Comparison of ENCODE assay signal across 24 cellular contexts in the genomic region with DNA sequence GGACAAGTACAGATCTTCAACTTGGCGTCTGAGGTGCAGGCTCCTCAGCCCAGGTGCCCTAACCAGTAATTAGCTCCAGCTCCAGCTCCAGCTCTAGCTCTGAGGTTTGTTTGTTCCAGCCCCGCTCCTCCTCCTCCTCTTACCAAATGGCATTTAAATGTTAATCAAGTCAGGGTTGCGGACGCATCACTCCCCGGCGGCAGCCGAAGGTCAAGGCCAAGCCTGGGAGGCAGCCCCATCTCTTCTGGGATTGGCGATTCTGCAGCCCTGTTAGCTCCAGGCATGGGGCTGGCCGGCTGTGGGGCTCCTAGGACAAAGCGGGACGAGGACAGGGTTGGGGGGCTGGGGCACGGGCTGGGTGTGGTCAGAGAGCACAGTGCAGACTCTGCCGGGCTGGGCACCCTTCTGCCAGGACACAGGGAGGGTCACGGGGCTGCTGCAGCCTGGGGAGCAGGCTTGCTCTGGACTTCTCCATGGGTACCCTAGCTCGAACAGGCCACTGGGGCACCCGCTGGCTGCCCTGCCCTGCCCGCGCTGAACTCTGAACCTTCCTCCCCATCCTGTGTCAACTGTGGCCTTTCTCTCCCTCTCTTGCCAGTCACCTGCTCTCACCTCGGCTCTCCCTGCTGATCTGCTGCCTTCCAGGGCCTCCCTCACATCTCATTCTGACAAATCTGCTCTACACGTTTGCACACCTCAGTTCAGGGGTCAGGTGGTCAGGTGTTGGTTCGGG.
DNase-seq lines count a peak whose midpoint lies in the region; ATAC-seq and TF ChIP-seq lines count a peak whose summit lies in the region.
"Had no signal": no experiment of that assay in that cellular context is flagged by ENCODE, and none has a peak within 500 bp of the region (broad histone marks: within the 10 kb centered on the region; RNA-seq: fewer than 3 reads in every experiment).

No MANE protein-coding gene starts in this region.

- H3K27me3 ChIP-seq in NT2/D1 (ENCODE audit: insufficient read depth, insufficient read length) (peaks cover 87% of the 10 kb centered on the region), iPS-18a (ENCODE audit: control insufficient read depth, insufficient read depth, low read length) (peaks cover 62% of the 10 kb centered on the region)
- H3K27me3 ChIP-seq: gastrocnemius medialis, SJCRH30 had no signal

- DNase-seq in NCI-H1105 treated with DMSO at 0.1 percent for 48 hours (lab: John Stamatoyannopoulos, UW) = peak; percentile 7
- DNase-seq in NCI-H1105 (lab: John Stamatoyannopoulos, UW) = no peak
- DNase-seq in NT2/D1 (ENCODE audit: low read depth, low spot score) = peak; percentile 77
- DNase-seq in progenitor cell of endocrine pancreas (ENCODE audit: low spot score, unreplicated experiment) = no peak
- DNase-seq in chondrocyte (ENCODE audit: low spot score) = no peak
- no peak for DNase-seq in GM20000 (ENCODE audit: low spot score)
- DNase-seq: activated CD4-positive, alpha-beta memory T cell treated with anti-CD3 and anti-CD28 coated beads, Interleukin-2, amount 10 ng/mL, durations not matched to agents 7 days and 5 days; activated naive CD4-positive, alpha-beta T cell; central memory CD4-positive, alpha-beta T cell; EL; gastrocnemius medialis; immature natural killer cell; lower lobe of right lung; PC-9; SJCRH30; T-helper 2 cell; tibial artery; WERI-Rb-1 had no signal

- no peaks in the 10 kb centered on the region for H3K36me3 Mint-ChIP-seq in progenitor cell of endocrine pancreas (ENCODE audit: insufficient read depth)
- H3K36me3 Mint-ChIP-seq in stimulated activated memory B cell treated with anti-CD40 and anti-IgM and Interleukin-4, amounts not matched to agents 10 μg/mL and 1 μg/mL and 100 μg/mL, for 72 hours = no peaks in the 10 kb centered on the region
- H3K36me3 Mint-ChIP-seq in chondrocyte (ENCODE audit: low read depth) = peaks cover 1% of the 10 kb centered on the region
- H3K36me3 Mint-ChIP-seq: immature natural killer cell; stimulated activated effector memory CD8-positive, alpha-beta T cell treated with anti-CD3 and anti-CD28 coated beads, Interleukin-12 subunit alpha, Interleukin-12 subunit beta, amount 100 ng/mL, for 72 hours had no signal

- no peak overlapping the region for H3K27ac Mint-ChIP-seq in progenitor cell of endocrine pancreas
- no peak overlapping the region for H3K27ac Mint-ChIP-seq in stimulated activated memory B cell treated with anti-CD40 and anti-IgM and Interleukin-4, amounts not matched to agents 10 μg/mL and 1 μg/mL and 100 μg/mL, for 72 hours
- H3K27ac Mint-ChIP-seq in chondrocyte (ENCODE audit: unreplicated experiment) = no peak overlapping the region
- H3K27ac Mint-ChIP-seq: activated CD4-positive, alpha-beta memory T cell treated with anti-CD3 and anti-CD28 coated beads, Interleukin-2, amount 10 ng/mL, durations not matched to agents 7 days and 5 days; B cell; immature natural killer cell; stimulated activated effector memory CD8-positive, alpha-beta T cell treated with anti-CD3 and anti-CD28 coated beads, Interleukin-12 subunit alpha, Interleukin-12 subunit beta, amount 100 ng/mL, for 72 hours had no signal

- H3K27ac ChIP-seq in iPS-18a (ENCODE audit: low read length) = no peak overlapping the region
- H3K27ac ChIP-seq: 22Rv1, gastrocnemius medialis, lower lobe of right lung, PC-9, SJCRH30, tibial artery, WERI-Rb-1 had no signal

- ATAC-seq in stimulated activated memory B cell treated with anti-CD40 and anti-IgM and Interleukin-4, amounts not matched to agents 10 μg/mL and 1 μg/mL and 100 μg/mL, for 72 hours = no peak
- ATAC-seq: gastrocnemius medialis; sciatic nerve; stimulated activated effector memory CD8-positive, alpha-beta T cell treated with anti-CD3 and anti-CD28 coated beads, Interleukin-12 subunit alpha, Interleukin-12 subunit beta, amount 100 ng/mL, for 72 hours had no signal

- H3K36me3 ChIP-seq in NT2/D1 (ENCODE audit: insufficient read depth, insufficient read length, low read length) (no peaks in the 10 kb centered on the region), iPS-18a (ENCODE audit: control insufficient read depth, low read depth, low read length) (no peaks in the 10 kb centered on the region)
- H3K36me3 ChIP-seq: gastrocnemius medialis, lower lobe of right lung, SJCRH30, tibial artery, WERI-Rb-1 had no signal

- H3K9ac ChIP-seq in NT2/D1 (ENCODE audit: insufficient read length, low read depth) = no peak overlapping the region
- H3K9ac ChIP-seq in iPS-18a (ENCODE audit: low read length) = no peak overlapping the region

- H3K27me3 Mint-ChIP-seq in progenitor cell of endocrine pancreas = peaks cover 63% of the 10 kb centered on the region
- peaks cover 14% of the 10 kb centered on the region for H3K27me3 Mint-ChIP-seq in stimulated activated memory B cell treated with anti-CD40 and anti-IgM and Interleukin-4, amounts not matched to agents 10 μg/mL and 1 μg/mL and 100 μg/mL, for 72 hours
- peaks cover 49% of the 10 kb centered on the region for H3K27me3 Mint-ChIP-seq in chondrocyte (ENCODE audit: low read depth)

- H3K9me3 ChIP-seq in NT2/D1 (ENCODE audit: insufficient read depth, low read length) = no peaks in the 10 kb centered on the region
- H3K9me3 ChIP-seq in iPS-18a (ENCODE audit: control insufficient read depth, low read depth, low read length) = no peaks in the 10 kb centered on the region
- H3K9me3 ChIP-seq: gastrocnemius medialis, lower lobe of right lung, SJCRH30, tibial artery had no signal

- H3K9me3 Mint-ChIP-seq in progenitor cell of endocrine pancreas (ENCODE audit: low read depth) (no peaks in the 10 kb centered on the region), chondrocyte (ENCODE audit: low read depth) (no peaks in the 10 kb centered on the region)
- H3K9me3 Mint-ChIP-seq in stimulated activated memory B cell treated with anti-CD40 and anti-IgM and Interleukin-4, amounts not matched to agents 10 μg/mL and 1 μg/mL and 100 μg/mL, for 72 hours = no peaks in the 10 kb centered on the region
- H3K9me3 Mint-ChIP-seq: activated CD4-positive, alpha-beta memory T cell treated with anti-CD3 and anti-CD28 coated beads, Interleukin-2, amount 10 ng/mL, durations not matched to agents 7 days and 5 days; immature natural killer cell; stimulated activated effector memory CD8-positive, alpha-beta T cell treated with anti-CD3 and anti-CD28 coated beads, Interleukin-12 subunit alpha, Interleukin-12 subunit beta, amount 100 ng/mL, for 72 hours had no signal

- H3K4me3 Mint-ChIP-seq in progenitor cell of endocrine pancreas (ENCODE audit: low read depth) (peak overlapping the region; percentile 38), chondrocyte (ENCODE audit: unreplicated experiment) (no peak overlapping the region)
- H3K4me3 Mint-ChIP-seq in stimulated activated memory B cell treated with anti-CD40 and anti-IgM and Interleukin-4, amounts not matched to agents 10 μg/mL and 1 μg/mL and 100 μg/mL, for 72 hours = no peak overlapping the region
- H3K4me3 Mint-ChIP-seq: activated CD4-positive, alpha-beta memory T cell treated with anti-CD3 and anti-CD28 coated beads, Interleukin-2, amount 10 ng/mL, durations not matched to agents 7 days and 5 days; B cell; immature natural killer cell; stimulated activated effector memory CD8-positive, alpha-beta T cell treated with anti-CD3 and anti-CD28 coated beads, Interleukin-12 subunit alpha, Interleukin-12 subunit beta, amount 100 ng/mL, for 72 hours had no signal

- H3K4me1 ChIP-seq in NT2/D1 (ENCODE audit: insufficient read depth, insufficient read length) (peaks cover 9% of the 10 kb centered on the region), iPS-18a (ENCODE audit: control insufficient read depth, low read depth, low read length) (peaks cover 8% of the 10 kb centered on the region)
- H3K4me1 ChIP-seq: SJCRH30 had no signal

- H3K4me1 Mint-ChIP-seq in progenitor cell of endocrine pancreas (ENCODE audit: low read depth) (peaks cover 3% of the 10 kb centered on the region), chondrocyte (ENCODE audit: low read depth) (peaks cover 3% of the 10 kb centered on the region)
- no peaks in the 10 kb centered on the region for H3K4me1 Mint-ChIP-seq in stimulated activated memory B cell treated with anti-CD40 and anti-IgM and Interleukin-4, amounts not matched to agents 10 μg/mL and 1 μg/mL and 100 μg/mL, for 72 hours
- H3K4me1 Mint-ChIP-seq: activated CD4-positive, alpha-beta memory T cell treated with anti-CD3 and anti-CD28 coated beads, Interleukin-2, amount 10 ng/mL, durations not matched to agents 7 days and 5 days; B cell; immature natural killer cell; stimulated activated effector memory CD8-positive, alpha-beta T cell treated with anti-CD3 and anti-CD28 coated beads, Interleukin-12 subunit alpha, Interleukin-12 subunit beta, amount 100 ng/mL, for 72 hours had no signal

- H3K4me3 ChIP-seq in NT2/D1 (ENCODE audit: insufficient read length, low read depth) (no peak overlapping the region), iPS-18a (ENCODE audit: low read length) (peak overlapping the region; percentile 34)
- H3K4me3 ChIP-seq: gastrocnemius medialis, lower lobe of right lung, PC-9, SJCRH30, tibial artery had no signal

- TF ChIP-seq CTCF in progenitor cell of endocrine pancreas (IDR thresholded peaks at IDR 0.05; ENCODE audit: unreplicated experiment) (no peak), chondrocyte (IDR thresholded peaks at IDR 0.05) (no peak), GM20000 (IDR thresholded peaks at IDR 0.05; ENCODE audit: extremely low read depth, missing control alignments) (no peak)

Comparison
In these comparisons a context has a peak if more than half of its experiments do, and no peak if none do; other contexts are left out.
1. DNase-seq: peak in NCI-H1105 treated with DMSO at 0.1 percent for 48 hours (single experiment) and NT2/D1 (single experiment); none in NCI-H1105 (single experiment), progenitor cell of endocrine pancreas (single experiment), chondrocyte (single experiment) and GM20000 (single experiment).